In the genomic region with DNA sequence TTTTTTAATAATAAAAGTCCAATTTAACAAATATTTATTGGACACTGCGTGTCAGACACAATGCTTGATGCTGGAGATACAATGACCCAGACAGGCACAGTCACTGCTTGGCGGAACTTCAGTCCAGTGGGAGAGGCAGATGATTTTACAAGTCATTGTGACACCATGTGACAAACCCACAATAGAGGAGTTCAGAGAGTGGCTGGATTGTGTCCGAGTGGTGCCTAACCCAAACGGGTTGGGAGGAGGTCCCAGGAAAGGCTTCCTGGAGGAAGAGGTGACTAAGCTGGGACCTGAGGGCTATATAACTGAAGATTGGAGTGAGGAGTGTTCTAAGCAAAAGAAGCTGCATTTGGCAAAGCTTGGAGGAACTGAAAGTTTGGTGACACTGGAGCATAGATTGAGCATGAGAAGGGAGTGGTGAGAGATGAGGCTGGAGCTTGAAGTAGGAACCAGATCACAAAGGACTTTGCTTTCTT, we compare ENCODE assay signal across 8 cellular contexts. TPM values are rescaled to one million over a fixed set of nuclear protein-coding genes. Genes with fewer than 3 reads are reported as not detected.
A peak's percentile ranks its signal among the peaks of the same experiment; 100 is the strongest.
DNase-seq lines count a peak whose midpoint lies in the region; ATAC-seq and TF ChIP-seq lines count a peak whose summit lies in the region.

No MANE protein-coding gene starts in this region.

- H3K4me1 ChIP-seq in ascending aorta: peaks cover 7 to 21% of the 10 kb centered on the region in 2 donors

- peak; percentile 37 for DNase-seq in GM03348 (ENCODE audit: low spot score)
- DNase-seq in ascending aorta (ENCODE audit: low spot score in 2 of 2): peak; percentile 28 to 74
- DNase-seq in myocyte (ENCODE audit: low read depth): peak; percentile 56
- DNase-seq in NCI-H2227 treated with DMSO at 0.1 percent for 48 hours (lab: John Stamatoyannopoulos, UW): no peak
- no peak for DNase-seq in HK-2 (ENCODE audit: unreplicated experiment)
- no peak for DNase-seq in H7
- no peak for DNase-seq in NCI-H446 (lab: John Stamatoyannopoulos, UW)

- TF ChIP-seq CTCF in ascending aorta (IDR thresholded peaks at IDR 0.05): no peak

- ATAC-seq in HG03103 (IDR thresholded peaks at IDR 0.05; ENCODE audit: low read depth, unreplicated experiment): peak; percentile 57

- intact Hi-C loops in ascending aorta (cut with DNase I): no loop called here

- H3K4me3 ChIP-seq in ascending aorta (no peak overlapping the region), H7 (ENCODE audit: insufficient read depth, low read depth, low read length) (no peak overlapping the region)

- H3K36me3 ChIP-seq in ascending aorta: no peaks in the 10 kb centered on the region
- no peaks in the 10 kb centered on the region for H3K36me3 ChIP-seq in H7 (replicated peaks; ENCODE audit: control insufficient read depth, insufficient read depth, low read length)

- H3K27me3 ChIP-seq in ascending aorta: no peaks in the 10 kb centered on the region
- no peaks in the 10 kb centered on the region for H3K27me3 ChIP-seq in H7 (ENCODE audit: control insufficient read depth, insufficient read depth, low read length)

- H3K27ac ChIP-seq in ascending aorta: peak overlapping the region; percentile 54 to 74

- H3K9me3 ChIP-seq in ascending aorta: no peaks in the 10 kb centered on the region

RNA-seq across cellular contexts. Expression of a gene that starts 41.4 kb away (rescaled TPM):
- total RNA-seq in ascending aorta (35.5 TPM), myocyte (17.6 and 19.1 TPM in 2 replicates)
- 23.8 TPM for polyA plus RNA-seq in myocyte (2012)
- 3.3 and 6.0 TPM in 2 replicates for total RNA-seq in H7 (2014; rRNA removed; shearing (Covaris generic))

Comparison
In these comparisons a context has a peak if more than half of its experiments do, and no peak if none do; other contexts are left out.
1. DNase-seq: peak in GM03348 (single experiment), ascending aorta (2 of 2) and myocyte (single experiment); none in NCI-H2227 treated with DMSO at 0.1 percent for 48 hours (single experiment), HK-2 (single experiment), H7 (single experiment) and NCI-H446 (0 of 2).